In the genomic region with DNA sequence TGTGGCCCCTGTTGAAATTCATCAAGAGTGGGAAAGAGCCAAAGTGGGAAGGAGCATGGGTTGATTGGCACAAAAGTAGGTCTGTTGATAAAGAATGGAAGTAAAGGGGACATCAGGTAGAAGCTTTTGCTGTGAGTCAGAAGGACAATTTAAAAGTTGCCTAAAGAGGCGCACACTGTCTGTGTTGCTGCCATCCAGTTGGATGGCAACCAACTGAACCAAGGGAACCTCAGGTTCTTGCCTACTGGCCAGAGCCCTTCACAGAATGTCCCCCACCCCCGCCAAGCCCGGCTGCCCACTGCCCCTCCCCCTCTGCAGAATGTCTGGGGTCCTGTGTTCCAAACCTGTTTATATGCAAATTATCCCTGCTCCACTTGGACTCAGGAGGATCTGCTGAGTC, we compare ENCODE assay signal across 4 cellular contexts. TPM values are rescaled to one million over a fixed set of nuclear protein-coding genes. Genes with fewer than 3 reads are reported as not detected.
"Had no signal": no experiment of that assay in that cellular context is flagged by ENCODE, and none has a peak within 500 bp of the region (broad histone marks: within the 10 kb centered on the region; RNA-seq: fewer than 3 reads in every experiment).

NUTM2G (plus strand) TSS at position 301 of the 400 bp plus-strand sequence. CDS start 182 bp downstream, outside the sequence.

RNA-seq across cellular contexts. Expression of gene NUTM2G, which starts in this region (rescaled TPM):
- total RNA-seq: GM23248, H1, H4, HFFc6 had no signal
- polyA plus RNA-seq: GM23248 had no signal
